In genomic region chr3:185397676-185398075, GRCh38 we compare ENCODE assay signal across 25 cellular contexts. TPM values are rescaled to one million over a fixed set of nuclear protein-coding genes. Genes with fewer than 3 reads are reported as not detected.
DNase-seq lines count a peak whose midpoint lies in the region; ATAC-seq and TF ChIP-seq lines count a peak whose summit lies in the region.
"Had no signal": no experiment of that assay in that cellular context is flagged by ENCODE, and none has a peak within 500 bp of the region (broad histone marks: within the 10 kb centered on the region; RNA-seq: fewer than 3 reads in every experiment).

No MANE protein-coding gene starts in this region.

- no peaks in the 10 kb centered on the region for H3K36me3 Mint-ChIP-seq in stimulated activated naive B cell treated with anti-CD40 and anti-IgM and Interleukin-4, amounts not matched to agents 10 μg/mL and 1 μg/mL and 100 μg/mL, for 72 hours
- H3K36me3 Mint-ChIP-seq: activated naive CD4-positive, alpha-beta T cell treated with anti-CD3 and anti-CD28 coated beads, Interleukin-2, amount 50 U/mL, for 72 hours; stimulated activated effector memory CD8-positive, alpha-beta T cell treated with anti-CD3 and anti-CD28 coated beads, Interleukin-12 subunit alpha, Interleukin-12 subunit beta, amount 100 ng/mL, for 72 hours; T-cell had no signal

- no peaks in the 10 kb centered on the region for H3K9me3 Mint-ChIP-seq in stimulated activated naive B cell treated with anti-CD40 and anti-IgM and Interleukin-4, amounts not matched to agents 10 μg/mL and 1 μg/mL and 100 μg/mL, for 72 hours
- H3K9me3 Mint-ChIP-seq: activated naive CD4-positive, alpha-beta T cell treated with anti-CD3 and anti-CD28 coated beads, Interleukin-2, amount 50 U/mL, for 72 hours; HFFc6; stimulated activated effector memory CD8-positive, alpha-beta T cell treated with anti-CD3 and anti-CD28 coated beads, Interleukin-12 subunit alpha, Interleukin-12 subunit beta, amount 100 ng/mL, for 72 hours; T-cell had no signal

- H2AFZ ChIP-seq in SK-N-SH (ENCODE audit: low read depth): no peak overlapping the region
- H2AFZ ChIP-seq: hepatocyte had no signal

- POLR2A ChIA-PET in SK-N-SH (lab: Yijun Ruan, JAX): no interaction called here

- H3K27me3 ChIP-seq in SK-N-SH (ENCODE audit: insufficient read depth) (no peaks in the 10 kb centered on the region), heart right ventricle (no peaks in the 10 kb centered on the region)
- H3K27me3 ChIP-seq: cardiac muscle cell, hepatocyte, transverse colon had no signal

- H3K4me3 ChIP-seq in SK-N-SH (ENCODE audit: low read depth in 2 of 2, low read length in 1 of 2) (no peak overlapping the region), heart right ventricle (no peak overlapping the region)
- H3K4me3 ChIP-seq: cardiac muscle cell, hepatocyte, transverse colon had no signal

- no peaks in the 10 kb centered on the region for H3K4me1 Mint-ChIP-seq in stimulated activated naive B cell treated with anti-CD40 and anti-IgM and Interleukin-4, amounts not matched to agents 10 μg/mL and 1 μg/mL and 100 μg/mL, for 72 hours
- H3K4me1 Mint-ChIP-seq: stimulated activated effector memory CD8-positive, alpha-beta T cell treated with anti-CD3 and anti-CD28 coated beads, Interleukin-12 subunit alpha, Interleukin-12 subunit beta, amount 100 ng/mL, for 72 hours; T-cell had no signal

- H3K9me2 ChIP-seq in SK-N-SH: no peaks in the 10 kb centered on the region

- no peak for TF ChIP-seq EP300 in SK-N-SH (IDR thresholded peaks at IDR 0.05; ENCODE audit: borderline replicate concordance in 1 of 2, low read depth in 1 of 2, low read length in 1 of 2)

- no peaks in the 10 kb centered on the region for H3K36me3 ChIP-seq in SK-N-SH (replicated peaks in 1 of 2; ENCODE audit: control insufficient read depth in 1 of 2, insufficient read depth in 2 of 2, low read length in 1 of 2)
- H3K36me3 ChIP-seq in heart right ventricle: no peaks in the 10 kb centered on the region
- H3K36me3 ChIP-seq: cardiac muscle cell, transverse colon had no signal

- H3K9me3 ChIP-seq in SK-N-SH: no peaks in the 10 kb centered on the region
- H3K9me3 ChIP-seq in heart right ventricle: no peaks in the 10 kb centered on the region
- H3K9me3 ChIP-seq: transverse colon had no signal

- H3K27ac Mint-ChIP-seq in stimulated activated naive B cell treated with anti-CD40 and anti-IgM and Interleukin-4, amounts not matched to agents 10 μg/mL and 1 μg/mL and 100 μg/mL, for 72 hours: peak overlapping the region; percentile 59
- H3K27ac Mint-ChIP-seq: activated naive CD4-positive, alpha-beta T cell treated with anti-CD3 and anti-CD28 coated beads, Interleukin-2, amount 50 U/mL, for 72 hours; HFFc6; stimulated activated effector memory CD8-positive, alpha-beta T cell treated with anti-CD3 and anti-CD28 coated beads, Interleukin-12 subunit alpha, Interleukin-12 subunit beta, amount 100 ng/mL, for 72 hours; T-cell had no signal

- 72% methylated on average over 6 of the region's 6 CpGs for WGBS in SK-N-SH (ENCODE audit: low lambda C conversion rate)
- WGBS in heart right ventricle, 2 donors: 65 to 66% methylated on average over 6 of the region's 6 CpGs

- H3K27ac ChIP-seq in SK-N-SH (ENCODE audit: low read depth in 2 of 2, low read length in 1 of 2) (peak overlapping the region in 1 of 2 experiments; percentile 14; a peak in 1 of 4 replicates), heart right ventricle (peak overlapping the region in 1 of 10 donors; percentile 31)
- H3K27ac ChIP-seq: C4-2B, cardiac muscle cell, hepatocyte, KMS-11, transverse colon had no signal

- H4K20me1 ChIP-seq in SK-N-SH (ENCODE audit: insufficient read depth): no peaks in the 10 kb centered on the region

- no peak for TF ChIP-seq RAD21 in SK-N-SH (IDR thresholded peaks at IDR 0.05; ENCODE audit: low read length)

- H3K9ac ChIP-seq in SK-N-SH: no peak overlapping the region
- H3K9ac ChIP-seq: KMS-11 had no signal

- H3K4me2 ChIP-seq in SK-N-SH: no peak overlapping the region
- H3K4me2 ChIP-seq: hepatocyte, KMS-11 had no signal

- ATAC-seq in SK-N-SH treated with all-trans-retinoic acid at 6 μM for 48 hours: no peak
- ATAC-seq in heart right ventricle: peak in 7 of 8 donors; percentile 33 to 94 (median 55)
- ATAC-seq in stimulated activated naive B cell treated with anti-CD40 and anti-IgM and Interleukin-4, amounts not matched to agents 10 μg/mL and 1 μg/mL and 100 μg/mL, for 72 hours (replicated peaks): no peak
- ATAC-seq in HG03432 (IDR thresholded peaks at IDR 0.05; ENCODE audit: unreplicated experiment): no peak
- ATAC-seq: activated naive CD4-positive, alpha-beta T cell treated with anti-CD3 and anti-CD28 coated beads, Interleukin-2, amount 50 U/mL, for 72 hours; stimulated activated effector memory CD8-positive, alpha-beta T cell treated with anti-CD3 and anti-CD28 coated beads, Interleukin-12 subunit alpha, Interleukin-12 subunit beta, amount 100 ng/mL, for 72 hours; T-cell had no signal

- no peaks in the 10 kb centered on the region for H3K27me3 Mint-ChIP-seq in stimulated activated naive B cell treated with anti-CD40 and anti-IgM and Interleukin-4, amounts not matched to agents 10 μg/mL and 1 μg/mL and 100 μg/mL, for 72 hours

- H3K4me3 Mint-ChIP-seq in stimulated activated naive B cell treated with anti-CD40 and anti-IgM and Interleukin-4, amounts not matched to agents 10 μg/mL and 1 μg/mL and 100 μg/mL, for 72 hours: no peak overlapping the region
- H3K4me3 Mint-ChIP-seq: HFFc6; stimulated activated effector memory CD8-positive, alpha-beta T cell treated with anti-CD3 and anti-CD28 coated beads, Interleukin-12 subunit alpha, Interleukin-12 subunit beta, amount 100 ng/mL, for 72 hours; T-cell had no signal

- TF ChIP-seq CTCF in SK-N-SH (IDR thresholded peaks at IDR 0.05) (no peak), heart right ventricle (IDR thresholded peaks at IDR 0.05) (no peak)

- CTCF ChIA-PET in SK-N-SH (lab: Yijun Ruan, JAX): interaction anchor here (1.1 kb wide), 1 partner anchor 161 kb away, joined by 3 read pairs; no protein-coding TSS in a partner anchor

- DNase-seq in SK-N-SH: peak; percentile 46
- DNase-seq in amygdala (lab: John Stamatoyannopoulos, UW): peak in 44 of 56 donors; percentile 3 to 79 (median 34)
- peak; percentile 20 to 23 for DNase-seq in heart right ventricle
- DNase-seq in stimulated activated naive B cell treated with anti-CD40 and anti-IgM and Interleukin-4, amounts not matched to agents 10 μg/mL and 1 μg/mL and 100 μg/mL, for 72 hours: no peak
- DNase-seq in AG08396 (ENCODE audit: low spot score): no peak
- DNase-seq in islet precursor cell: no peak
- DNase-seq: activated CD4-positive, alpha-beta T cell treated with anti-CD3 and anti-CD28 coated beads, Interleukin-2, amount 50 U/mL, for 4 hours; activated T-cell treated with anti-CD3 and anti-CD28 coated beads, Interleukin-2, amount 50 U/mL, for 1 hour; DMS153; effector memory CD4-positive, alpha-beta T cell; HFFc6; kidney; NCI-H1048; NCI-H2107; stimulated activated CD4-positive, alpha-beta T cell treated with anti-CD3 and anti-CD28 coated beads, Interleukin-15, amount 100 ng/mL, for 24 hours; T-cell; transverse colon had no signal

- H3K4me1 ChIP-seq in SK-N-SH (ENCODE audit: control insufficient read depth in 1 of 2, insufficient read depth in 2 of 2, low read depth in 1 of 2, low read length in 1 of 2): peaks cover 2 to 30% of the 10 kb centered on the region in 2 experiments; a peak in 2 of 4 replicates
- H3K4me1 ChIP-seq in heart right ventricle: peaks cover 0 to 4% (median 2%) of the 10 kb centered on the region in 9 donors

- intact Hi-C loops in heart right ventricle (cut with DNase I): no loop called here

- no peaks in the 10 kb centered on the region for H3F3A ChIP-seq in SK-N-SH (replicated peaks; ENCODE audit: insufficient read depth)

- H3K79me2 ChIP-seq in SK-N-SH (ENCODE audit: insufficient read depth): no peaks in the 10 kb centered on the region
- H3K79me2 ChIP-seq: hepatocyte had no signal

TF ChIP-seq in SK-N-SH, 30 proteins besides CTCF, POLR2A, EP300 and RAD21:
- TF ChIP-seq MXI1 (IDR thresholded peaks at IDR 0.05; ENCODE audit: low read depth, low read length): peak; percentile 53; the same call in 1 of the 2 replicates
- TF ChIP-seq SIN3A (IDR thresholded peaks at IDR 0.05; ENCODE audit: borderline replicate concordance, low read depth, low read length): no peak

TF ChIP-seq in SK-N-SH treated with all-trans-retinoic acid at 6 μM for 48 hours, 23 proteins besides CTCF, POLR2A, EP300 and RAD21 (continues in another document):
- TF ChIP-seq SNAI2 (CRISPR knock-in tag; IDR thresholded peaks at IDR 0.05): no peak
- no peak for TF ChIP-seq ZC3H10 (CRISPR knock-in tag; IDR thresholded peaks at IDR 0.05)
- TF ChIP-seq ZNF565 (CRISPR knock-in tag; conservative IDR thresholded peaks at IDR 0.05; ENCODE audit: low read depth): no peak
- TF ChIP-seq ZNF8 (CRISPR knock-in tag; IDR thresholded peaks at IDR 0.05): no peak
- TF ChIP-seq POU6F1 (CRISPR knock-in tag; IDR thresholded peaks at IDR 0.05; ENCODE audit: borderline replicate concordance, low read depth): no peak
- TF ChIP-seq ZNF70 (CRISPR knock-in tag; IDR thresholded peaks at IDR 0.05): no peak

RNA-seq across cellular contexts. Expression of gene MAP3K13, which starts 34.7 kb away (rescaled TPM):
- 9.1 and 12.0 TPM in 2 replicates for polyA plus RNA-seq in SK-N-SH (2012; rRNA removed)
- 15.3 and 18.1 TPM in 2 replicates for polyA plus RNA-seq in SK-N-SH (2012; cell fraction: cytosol; rRNA removed)
- polyA plus RNA-seq in SK-N-SH (2012; cell fraction: nucleus; rRNA removed): 3.6 and 5.0 TPM in 2 replicates
- 10 to 100 TPM in 6 of 10 donors, 1 to 10 TPM in 4; 7.1 to 14.9 (median 11.3) TPM for total RNA-seq in heart right ventricle
- polyA plus RNA-seq in heart right ventricle: 1 to 10 TPM; 9.8 TPM

Comparison
In these comparisons a context has a peak if more than half of its experiments do, and no peak if none do; other contexts are left out.
1. DNase-seq: peak in SK-N-SH (single experiment), amygdala (44 of 56) and heart right ventricle (2 of 2); none in stimulated activated naive B cell treated with anti-CD40 and anti-IgM and Interleukin-4, amounts not matched to agents 10 μg/mL and 1 μg/mL and 100 μg/mL, for 72 hours (single experiment), AG08396 (single experiment) and islet precursor cell (single experiment).
2. ATAC-seq: peak in heart right ventricle (7 of 8); none in SK-N-SH treated with all-trans-retinoic acid at 6 μM for 48 hours (single experiment), stimulated activated naive B cell treated with anti-CD40 and anti-IgM and Interleukin-4, amounts not matched to agents 10 μg/mL and 1 μg/mL and 100 μg/mL, for 72 hours (0 of 2) and HG03432 (single experiment).